Comparison of ENCODE assay signal across 22 cellular contexts in the genomic region with DNA sequence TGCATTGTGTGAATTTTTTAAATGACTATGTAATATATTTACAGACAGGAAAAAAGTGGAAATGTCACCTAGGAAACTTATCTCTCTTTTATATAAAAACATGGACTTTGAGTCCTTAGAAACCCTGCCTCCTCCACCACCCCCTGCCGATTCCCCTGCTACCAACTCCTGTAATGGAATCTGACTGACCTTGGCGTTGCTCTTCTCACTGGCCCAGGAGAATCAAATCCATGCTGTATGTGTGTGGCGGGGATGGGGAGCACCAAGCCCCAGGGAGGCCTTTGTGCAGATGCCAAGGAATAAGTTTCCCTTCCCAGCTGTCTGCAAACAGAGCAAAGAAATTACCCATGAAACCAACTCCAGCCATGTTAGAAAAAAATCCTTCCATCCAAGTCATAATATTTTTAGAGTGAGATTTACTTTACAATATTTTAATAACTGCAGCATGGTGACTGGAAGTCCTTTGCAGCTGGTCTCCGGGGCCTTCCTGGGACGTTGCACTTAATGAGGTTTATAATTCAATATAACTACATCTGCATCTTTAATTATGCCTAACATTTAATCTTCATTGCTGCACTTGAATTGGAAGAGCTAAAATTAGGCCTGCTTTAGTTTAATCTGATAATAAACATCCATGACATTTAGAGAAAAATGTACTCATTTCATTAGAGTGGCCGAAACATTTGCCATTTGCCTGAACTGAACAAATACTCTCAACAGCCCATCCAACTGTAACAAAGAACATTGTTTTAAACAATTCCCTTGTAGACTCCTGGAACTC.
DNase-seq lines count a peak whose midpoint lies in the region; ATAC-seq, FAIRE-seq and TF ChIP-seq lines count a peak whose summit lies in the region.
"Had no signal": no experiment of that assay in that cellular context is flagged by ENCODE, and none has a peak within 500 bp of the region (broad histone marks: within the 10 kb centered on the region; RNA-seq: fewer than 3 reads in every experiment).

No MANE protein-coding gene starts in this region.

- H3K27ac ChIP-seq in HepG2 (ENCODE audit: extremely low read length, insufficient read depth, low read length) (no peak overlapping the region), lower lobe of right lung (no peak overlapping the region)
- H3K27ac ChIP-seq: 22Rv1; BLaER1 treated with 17β-estradiol and CSF1 and Interleukin-3, amounts not matched to agents 10 nM and 100 nM; GM23248 had no signal

- H3K4me1 ChIP-seq in HepG2 (ENCODE audit: insufficient read depth, low read length) (peaks cover 14% of the 10 kb centered on the region), lower lobe of right lung (peaks cover 12% of the 10 kb centered on the region)

- TF ChIP-seq RAD21 in HepG2 (CRISPR knock-in tag; IDR thresholded peaks at IDR 0.05): no peak

- no peaks in the 10 kb centered on the region for H3K36me3 ChIP-seq in HepG2 (replicated peaks in 1 of 2; ENCODE audit: control insufficient read depth in 1 of 2, insufficient read depth in 2 of 2, low read length in 2 of 2)
- no peaks in the 10 kb centered on the region for H3K36me3 ChIP-seq in lower lobe of right lung
- H3K36me3 ChIP-seq: BLaER1 treated with 17β-estradiol and CSF1 and Interleukin-3, amounts not matched to agents 10 nM and 100 nM had no signal

- peaks cover 5 to 14% (median 12%) of the 10 kb centered on the region in 5 experiments for H3K9me3 Mint-ChIP-seq in brain
- H3K9me3 Mint-ChIP-seq in activated CD8-positive, alpha-beta T cell treated with anti-CD3 and anti-CD28 coated beads, Interleukin-2, amount 10 ng/mL, durations not matched to agents 7 days and 5 days (ENCODE audit: insufficient read depth): no peaks in the 10 kb centered on the region

- peak; percentile 47 for FAIRE-seq in HepG2 (lab: Jason Lieb, UNC)
- FAIRE-seq: GM19239 had no signal

- H2AFZ ChIP-seq in HepG2 (ENCODE audit: low read length): no peak overlapping the region
- H2AFZ ChIP-seq: GM23248 had no signal

- H3K9ac ChIP-seq in HepG2 (ENCODE audit: insufficient read depth, low read depth, low read length): no peak overlapping the region; the same call in 1 of the 2 replicates
- H3K9ac ChIP-seq: BLaER1 treated with 17β-estradiol and CSF1 and Interleukin-3, amounts not matched to agents 10 nM and 100 nM; GM23248 had no signal

- H3K27me3 ChIP-seq in HepG2 (ENCODE audit: control insufficient read depth in 1 of 2, insufficient read depth in 2 of 2, low read length in 2 of 2) (no peaks in the 10 kb centered on the region), lower lobe of right lung (ENCODE audit: low read depth) (no peaks in the 10 kb centered on the region)
- H3K27me3 ChIP-seq: BLaER1 treated with 17β-estradiol and CSF1 and Interleukin-3, amounts not matched to agents 10 nM and 100 nM had no signal

- TF ChIP-seq CTCF in brain (conservative IDR thresholded peaks at IDR 0.05): no peak
- TF ChIP-seq CTCF in HepG2 (CRISPR knock-in tag; IDR thresholded peaks at IDR 0.05): no peak
- TF ChIP-seq CTCF in lower lobe of right lung (IDR thresholded peaks at IDR 0.05): no peak

- H3K36me3 Mint-ChIP-seq in brain: no peaks in the 10 kb centered on the region
- H3K36me3 Mint-ChIP-seq in activated CD8-positive, alpha-beta T cell treated with anti-CD3 and anti-CD28 coated beads, Interleukin-2, amount 10 ng/mL, durations not matched to agents 7 days and 5 days (ENCODE audit: low read depth): no peaks in the 10 kb centered on the region

- ATAC-seq in HepG2 (peak; percentile 91), lower lobe of right lung (no peak)
- no peak for ATAC-seq in activated CD8-positive, alpha-beta T cell treated with anti-CD3 and anti-CD28 coated beads, Interleukin-2, amount 10 ng/mL, durations not matched to agents 7 days and 5 days
- ATAC-seq: Panc1, Right ventricle myocardium inferior had no signal

- in situ Hi-C loops in HepG2 (cut with HindIII; ENCODE audit: extremely low pct_ligation_motif_present, low pct_unique_long_range_greater_than_20kb): no loop called here

- CTCF ChIA-PET in HepG2 (lab: Yijun Ruan, JAX; ENCODE audit: low intra/inter-chr PET ratio, low total read pairs): no interaction called here
- CTCF ChIA-PET in activated CD8-positive, alpha-beta T cell treated with anti-CD3 and anti-CD28 coated beads, Interleukin-2, amount 10 ng/mL, durations not matched to agents 7 days and 5 days (lab: Charles Lee): interaction anchor here (1.0 kb wide), 1 partner anchor 38 kb away, joined by 3 read pairs; no protein-coding TSS in a partner anchor

- peaks cover 18% of the 10 kb centered on the region for H3K27me3 Mint-ChIP-seq in brain
- H3K27me3 Mint-ChIP-seq in activated CD8-positive, alpha-beta T cell treated with anti-CD3 and anti-CD28 coated beads, Interleukin-2, amount 10 ng/mL, durations not matched to agents 7 days and 5 days (ENCODE audit: low read depth): peaks cover 11% of the 10 kb centered on the region

- peak overlapping the region in 3 of 5 experiments; percentile 12 to 30 (median 27) for H3K27ac Mint-ChIP-seq in brain
- H3K27ac Mint-ChIP-seq in activated CD8-positive, alpha-beta T cell treated with anti-CD3 and anti-CD28 coated beads, Interleukin-2, amount 10 ng/mL, durations not matched to agents 7 days and 5 days: no peak overlapping the region

- POLR2A ChIA-PET in HepG2 (lab: Yijun Ruan, JAX): no interaction called here
- POLR2A ChIA-PET in activated CD8-positive, alpha-beta T cell treated with anti-CD3 and anti-CD28 coated beads, Interleukin-2, amount 10 ng/mL, durations not matched to agents 7 days and 5 days (lab: Charles Lee): no interaction called here

- no peak for TF ChIP-seq POLR2A in HepG2 (IDR thresholded peaks at IDR 0.05; ENCODE audit: insufficient read depth in 1 of 2, low read depth in 2 of 2, low read length in 2 of 2)

- H4K20me1 ChIP-seq in HepG2 (ENCODE audit: insufficient read depth, low read length): no peaks in the 10 kb centered on the region
- H4K20me1 ChIP-seq: BLaER1 treated with 17β-estradiol and CSF1 and Interleukin-3, amounts not matched to agents 10 nM and 100 nM had no signal

- no peak overlapping the region for H3K4me3 Mint-ChIP-seq in brain
- no peak overlapping the region for H3K4me3 Mint-ChIP-seq in activated CD8-positive, alpha-beta T cell treated with anti-CD3 and anti-CD28 coated beads, Interleukin-2, amount 10 ng/mL, durations not matched to agents 7 days and 5 days

- intact Hi-C loops in HepG2 (cut with micrococcal nuclease; ENCODE audit: unreplicated experiment): no loop called here
- intact Hi-C loops in lower lobe of right lung (cut with DNase I): no loop called here

- H3K4me3 ChIP-seq in HepG2 (replicated peaks in 1 of 3; ENCODE audit: insufficient read depth in 1 of 3, low read depth in 2 of 3, low read length in 3 of 3) (no peak overlapping the region), lower lobe of right lung (no peak overlapping the region)
- H3K4me3 ChIP-seq: BLaER1 treated with 17β-estradiol and CSF1 and Interleukin-3, amounts not matched to agents 10 nM and 100 nM; GM23248 had no signal

- WGBS in HepG2 (ENCODE audit: low lambda C conversion rate): 19% methylated on average over 6 of the region's 6 CpGs

- H3K9me3 ChIP-seq in HepG2 (ENCODE audit: low read length): no peaks in the 10 kb centered on the region
- no peaks in the 10 kb centered on the region for H3K9me3 ChIP-seq in lower lobe of right lung

- BruUV-seq in HepG2 (replicated peaks; lab: Mats Ljungman, UMichigan): no TSS peak

- H3K4me1 Mint-ChIP-seq in brain: peaks cover 30% of the 10 kb centered on the region
- no peaks in the 10 kb centered on the region for H3K4me1 Mint-ChIP-seq in activated CD8-positive, alpha-beta T cell treated with anti-CD3 and anti-CD28 coated beads, Interleukin-2, amount 10 ng/mL, durations not matched to agents 7 days and 5 days (ENCODE audit: low read depth)

- TF ChIP-seq EP300 in HepG2 (IDR thresholded peaks at IDR 0.05; ENCODE audit: low read depth in 2 of 2, low read length in 2 of 2) (no peak), HepG2 (CRISPR knock-in tag; IDR thresholded peaks at IDR 0.05; ENCODE audit: borderline replicate concordance) (no peak)

- DNase-seq in DMS 273 (lab: John Stamatoyannopoulos, UW; ENCODE audit: unreplicated experiment) (peak; percentile 8), DMS 273 treated with DMSO at 0.1 percent for 48 hours (lab: John Stamatoyannopoulos, UW) (no peak), HepG2 (ENCODE audit: low spot score) (peak; percentile 75), OCI-M2 (lab: John Stamatoyannopoulos, UW; ENCODE audit: unreplicated experiment) (no peak), DMS153 treated with DMSO at 0.1 percent for 48 hours (lab: John Stamatoyannopoulos, UW; ENCODE audit: unreplicated experiment) (no peak), lower lobe of right lung (no peak)
- no peak for DNase-seq in activated CD8-positive, alpha-beta T cell treated with anti-CD3 and anti-CD28 coated beads, Interleukin-2, amount 10 ng/mL, durations not matched to agents 7 days and 5 days
- DNase-seq: DND-41, GF-D8, GM23248, KG1, NCI-H1048, NCI-H146, NCI-H2107, NCI-H446 treated with DMSO at 0.1 percent for 48 hours, NCI-H774 had no signal

- H3K79me2 ChIP-seq in HepG2 (ENCODE audit: insufficient read depth, low read length): no peaks in the 10 kb centered on the region

- peak overlapping the region; percentile 4; the same call in 1 of the 2 replicates for H3K4me2 ChIP-seq in HepG2 (ENCODE audit: low read depth, low read length)
- H3K4me2 ChIP-seq: BLaER1 treated with 17β-estradiol and CSF1 and Interleukin-3, amounts not matched to agents 10 nM and 100 nM had no signal

TF ChIP-seq in HepG2, 621 proteins besides CTCF, POLR2A, EP300 and RAD21 (continues in another document):
- TF ChIP-seq ZNF136 (CRISPR knock-in tag; IDR thresholded peaks at IDR 0.05; ENCODE audit: low read depth) (no peak), ZNF430 (CRISPR knock-in tag; IDR thresholded peaks at IDR 0.05) (no peak), ZNF446 (CRISPR knock-in tag; IDR thresholded peaks at IDR 0.05) (no peak), ELF3 (CRISPR knock-in tag; IDR thresholded peaks at IDR 0.05) (no peak), SAFB2 (CRISPR knock-in tag; IDR thresholded peaks at IDR 0.05; ENCODE audit: borderline replicate concordance, low read depth) (no peak)
- TF ChIP-seq, protein P1, sequence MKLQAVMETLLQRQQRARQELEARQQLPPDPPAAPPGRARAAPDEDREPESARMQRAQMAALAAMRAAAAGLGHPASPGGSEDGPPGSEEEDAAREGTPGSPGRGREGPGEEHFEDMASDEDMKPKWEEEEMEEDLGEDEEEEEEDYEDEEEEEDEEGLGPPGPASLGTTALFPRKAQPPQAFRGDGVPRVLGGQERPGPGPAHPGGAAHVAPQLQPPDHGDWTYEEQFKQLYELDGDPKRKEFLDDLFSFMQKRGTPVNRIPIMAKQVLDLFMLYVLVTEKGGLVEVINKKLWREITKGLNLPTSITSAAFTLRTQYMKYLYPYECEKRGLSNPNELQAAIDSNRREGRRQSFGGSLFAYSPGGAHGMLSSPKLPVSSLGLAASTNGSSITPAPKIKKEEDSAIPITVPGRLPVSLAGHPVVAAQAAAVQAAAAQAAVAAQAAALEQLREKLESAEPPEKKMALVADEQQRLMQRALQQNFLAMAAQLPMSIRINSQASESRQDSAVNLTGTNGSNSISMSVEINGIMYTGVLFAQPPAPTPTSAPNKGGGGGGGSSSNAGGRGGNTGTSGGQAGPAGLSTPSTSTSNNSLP (IDR thresholded peaks at IDR 0.05; ENCODE audit: low read depth, low read length): peak; percentile 51; the same call in 1 of the 2 replicates

Comparison
In these comparisons a context has a peak if more than half of its experiments do, and no peak if none do; other contexts are left out.
1. DNase-seq: peak in DMS 273 (single experiment) and HepG2 (single experiment); none in DMS 273 treated with DMSO at 0.1 percent for 48 hours (single experiment), activated CD8-positive, alpha-beta T cell treated with anti-CD3 and anti-CD28 coated beads, Interleukin-2, amount 10 ng/mL, durations not matched to agents 7 days and 5 days (single experiment), OCI-M2 (single experiment), DMS153 treated with DMSO at 0.1 percent for 48 hours (single experiment) and lower lobe of right lung (single experiment).